ENCODE assay signal across 1 cellular context in genomic region chr11:117839936-117840813, GRCh38.
TF ChIP-seq lines count a peak whose summit lies in the region.

No MANE protein-coding gene starts in this region.

TF ChIP-seq in GM23338, 12 proteins besides CTCF, POLR2A, EP300 and RAD21 (continued from another document):
- TF ChIP-seq ZNF462 (CRISPR knock-in tag; IDR thresholded peaks at IDR 0.05), result no peak
- no peak for TF ChIP-seq STAT1 (IDR thresholded peaks at IDR 0.05; ENCODE audit: unreplicated experiment)
- TF ChIP-seq ETS1 (IDR thresholded peaks at IDR 0.05), result no peak
